In the genomic region with DNA sequence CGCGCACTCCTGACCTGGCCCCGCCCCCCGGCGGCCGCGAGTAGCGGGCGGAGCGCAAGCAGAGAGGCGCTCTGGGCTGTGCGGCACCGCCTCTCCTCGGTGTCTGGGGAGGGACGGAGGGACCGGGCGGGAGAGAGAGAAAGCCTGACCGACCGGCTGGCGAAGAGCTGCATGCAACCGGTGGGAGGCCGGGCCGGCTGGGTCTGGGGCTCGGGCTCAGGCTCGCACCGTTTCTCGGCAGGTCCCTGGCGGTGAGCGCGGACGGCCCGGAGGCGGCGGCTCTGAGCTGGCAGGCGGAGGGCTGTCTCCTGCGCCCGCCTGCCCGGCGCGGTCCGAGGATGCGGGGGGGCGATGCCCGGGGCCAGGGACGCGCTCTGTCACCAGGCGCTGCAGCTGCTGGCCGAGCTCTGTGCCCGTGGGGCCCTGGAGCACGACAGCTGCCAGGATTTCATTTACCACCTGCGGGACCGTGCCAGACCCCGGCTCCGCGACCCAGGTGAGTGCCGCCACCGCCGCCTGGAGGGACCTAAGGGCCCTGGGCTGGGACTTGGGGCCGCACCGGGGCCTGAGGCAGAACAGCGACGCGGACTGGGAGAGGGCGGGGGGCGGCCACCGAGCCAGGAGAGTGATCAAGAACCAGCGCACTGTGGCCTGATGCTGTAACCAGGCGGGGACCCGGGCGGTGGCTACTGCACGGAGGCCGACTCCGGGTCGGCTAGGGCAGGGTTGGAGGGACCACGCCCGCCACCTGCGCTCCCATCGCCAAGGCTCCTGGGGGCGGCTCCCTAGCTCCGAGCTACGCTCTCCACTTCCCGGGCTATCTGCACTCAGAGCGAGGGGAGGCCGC, we compare ENCODE assay signal across 9 cellular contexts. TPM values are rescaled to one million over a fixed set of nuclear protein-coding genes. Genes with fewer than 3 reads are reported as not detected.
A peak's percentile ranks its signal among the peaks of the same experiment; 100 is the strongest.
DNase-seq lines count a peak whose midpoint lies in the region; ATAC-seq and TF ChIP-seq lines count a peak whose summit lies in the region.
"Had no signal": no experiment of that assay in that cellular context is flagged by ENCODE, and none has a peak within 500 bp of the region (broad histone marks: within the 10 kb centered on the region; RNA-seq: fewer than 3 reads in every experiment).

A gene with protein sequence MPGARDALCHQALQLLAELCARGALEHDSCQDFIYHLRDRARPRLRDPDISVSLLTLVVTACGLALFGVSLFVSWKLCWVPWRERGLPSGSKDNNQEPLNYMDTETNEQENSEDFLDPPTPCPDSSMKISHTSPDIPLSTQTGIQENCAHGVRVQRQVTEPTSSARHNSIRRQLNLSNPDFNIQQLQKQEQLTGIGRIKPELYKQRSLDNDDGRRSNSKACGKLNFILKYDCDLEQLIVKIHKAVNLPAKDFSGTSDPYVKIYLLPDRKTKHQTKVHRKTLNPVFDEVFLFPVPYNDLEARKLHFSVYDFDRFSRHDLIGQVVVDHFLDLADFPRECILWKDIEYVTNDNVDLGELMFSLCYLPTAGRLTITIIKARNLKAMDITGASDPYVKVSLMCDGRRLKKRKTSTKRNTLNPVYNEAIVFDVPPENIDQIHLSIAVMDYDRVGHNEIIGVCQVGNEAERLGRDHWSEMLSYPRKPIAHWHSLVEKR (plus strand): TSS at position 69 of the 847 bp plus-strand sequence. CDS start 283 bp downstream, at position 352.

- no peak within 1 kb of the TSS for H3K9ac ChIP-seq in SK-N-SH
- H3K9ac ChIP-seq in endodermal cell (ENCODE audit: extremely low read depth, low read length, poor library complexity, severe bottlenecking) = no peak within 1 kb of the TSS

- POLR2A ChIA-PET in SK-N-SH (lab: Yijun Ruan, JAX) = no interaction called here

- H3K4me1 Mint-ChIP-seq in endodermal cell (peaks cover 15% of the 10 kb centered on the region), memory B cell (peaks cover 2% of the 10 kb centered on the region)

- H3K27ac ChIP-seq in SK-N-SH (ENCODE audit: low read depth in 2 of 2, low read length in 1 of 2) (peak within 1 kb of the TSS in 1 of 2 experiments; percentile 43; a peak in 1 of 4 replicates), endodermal cell (ENCODE audit: low read depth, low read length) (no peak within 1 kb of the TSS), temporal lobe (ENCODE audit: low read depth, low read length) (peak within 1 kb of the TSS; percentile 38)
- H3K27ac ChIP-seq: SK-N-MC had no signal

- 6% methylated on average over 11 of the region's 84 CpGs for WGBS in SK-N-SH (ENCODE audit: low lambda C conversion rate)
- 0% methylated on average over 44 to 84 of the region's 84 CpGs for WGBS in endodermal cell (ENCODE audit: insufficient coverage in 1 of 2, insufficient read length in 1 of 2), 2 experiments

- peak; percentile 63 for ATAC-seq in memory B cell (ENCODE audit: low read depth)
- no peak for ATAC-seq in HG03280 (IDR thresholded peaks at IDR 0.05; ENCODE audit: unreplicated experiment)
- no peak for ATAC-seq in HG02763 (IDR thresholded peaks at IDR 0.05; ENCODE audit: unreplicated experiment)

- H3K4me1 ChIP-seq in SK-N-SH (ENCODE audit: control insufficient read depth in 1 of 2, insufficient read depth in 2 of 2, low read depth in 1 of 2, low read length in 1 of 2) (peaks cover 0 to 7% of the 10 kb centered on the region in 2 experiments; a peak in 1 of 4 replicates), endodermal cell (ENCODE audit: control insufficient read depth, insufficient read depth, low read length) (peaks cover 6% of the 10 kb centered on the region)

- no peaks in the 10 kb centered on the region for H3K79me2 ChIP-seq in SK-N-SH (ENCODE audit: insufficient read depth)

- H3K9me3 ChIP-seq in SK-N-SH (no peaks in the 10 kb centered on the region), endodermal cell (ENCODE audit: control insufficient read depth, low read length) (no peaks in the 10 kb centered on the region)

- CTCF ChIA-PET in SK-N-SH (lab: Yijun Ruan, JAX) = interaction anchor here (0.7 to 1.5 kb wide), 6 partner anchors 9 to 413 kb away, joined by 3 to 6 read pairs (median 3); no protein-coding TSS in a partner anchor

- H3K27me3 Mint-ChIP-seq in endodermal cell (ENCODE audit: insufficient read depth) (peaks cover 76% of the 10 kb centered on the region), memory B cell (peaks cover 20% of the 10 kb centered on the region)

- TF ChIP-seq EP300 in SK-N-SH (IDR thresholded peaks at IDR 0.05; ENCODE audit: borderline replicate concordance in 1 of 2, low read depth in 1 of 2, low read length in 1 of 2) = no peak

- no peak within 1 kb of the TSS for H2AFZ ChIP-seq in SK-N-SH (ENCODE audit: low read depth)

- peak within 1 kb of the TSS; percentile 63 for H3K4me3 Mint-ChIP-seq in endodermal cell
- H3K4me3 Mint-ChIP-seq in memory B cell = peak within 1 kb of the TSS; percentile 53

- no peaks in the 10 kb centered on the region for H3K9me2 ChIP-seq in SK-N-SH

- H3K27ac Mint-ChIP-seq in endodermal cell (no peak within 1 kb of the TSS), memory B cell (no peak within 1 kb of the TSS)

- TF ChIP-seq CTCF in GM06990 (IDR thresholded peaks at IDR 0.05; ENCODE audit: insufficient read depth, low read length, poor library complexity, severe bottlenecking) = no peak
- TF ChIP-seq CTCF in HFF-Myc (IDR thresholded peaks at IDR 0.05; ENCODE audit: low read depth, low read length, missing control alignments) = no peak
- TF ChIP-seq CTCF in SK-N-SH (IDR thresholded peaks at IDR 0.05) = no peak
- TF ChIP-seq CTCF in endodermal cell (conservative IDR thresholded peaks at IDR 0.05) = peak; percentile 45

- H3K4me3 ChIP-seq in GM06990 (replicated peaks; ENCODE audit: low read depth, low read length) (peak within 1 kb of the TSS; percentile 49), HFF-Myc (replicated peaks; ENCODE audit: low read depth, low read length) (peak within 1 kb of the TSS; percentile 23; the same call in 1 of the 2 replicates), SK-N-SH (ENCODE audit: low read depth in 2 of 2, low read length in 1 of 2) (peak within 1 kb of the TSS; percentile 48), endodermal cell (ENCODE audit: low read length) (peak within 1 kb of the TSS; percentile 81)
- H3K4me3 ChIP-seq: SK-N-MC had no signal

- DNase-seq in GM06990 (ENCODE audit: extremely low read depth, insufficient read length) = peak; percentile 23
- no peak for DNase-seq in HFF-Myc (ENCODE audit: extremely low read depth, low read depth)
- DNase-seq in SK-N-SH = peak; percentile 85
- peak; percentile 93 for DNase-seq in endodermal cell
- DNase-seq in memory B cell (ENCODE audit: low spot score in 2 of 2) = peak in 1 of 2 donors; percentile 11

- H4K20me1 ChIP-seq in SK-N-SH (ENCODE audit: insufficient read depth) = no peaks in the 10 kb centered on the region

- no peaks in the 10 kb centered on the region for H3K36me3 ChIP-seq in GM06990 (ENCODE audit: control insufficient read depth, insufficient read depth, low read length)
- H3K36me3 ChIP-seq in SK-N-SH (replicated peaks in 1 of 2; ENCODE audit: control insufficient read depth in 1 of 2, insufficient read depth in 2 of 2, low read length in 1 of 2) = no peaks in the 10 kb centered on the region
- H3K36me3 ChIP-seq in endodermal cell (ENCODE audit: control insufficient read depth, insufficient read depth, low read length) = no peaks in the 10 kb centered on the region

- peak within 1 kb of the TSS; percentile 76 for H3K4me2 ChIP-seq in SK-N-SH

- H3K27me3 ChIP-seq in GM06990 (replicated peaks; ENCODE audit: control insufficient read depth, insufficient read depth, low read length) (peaks cover 6% of the 10 kb centered on the region), SK-N-SH (ENCODE audit: insufficient read depth) (peaks cover 5% of the 10 kb centered on the region; the same call in 1 of the 2 replicates), endodermal cell (ENCODE audit: control insufficient read depth, insufficient read depth, low read length, poor library complexity, severe bottlenecking) (peaks cover 83% of the 10 kb centered on the region)

- H3K36me3 Mint-ChIP-seq in endodermal cell (ENCODE audit: low read depth) (no peaks in the 10 kb centered on the region), memory B cell (no peaks in the 10 kb centered on the region)

- peaks cover 5% of the 10 kb centered on the region for H3K9me3 Mint-ChIP-seq in endodermal cell
- peaks cover 3% of the 10 kb centered on the region for H3K9me3 Mint-ChIP-seq in memory B cell

- no peaks in the 10 kb centered on the region for H3F3A ChIP-seq in SK-N-SH (replicated peaks; ENCODE audit: insufficient read depth)

- no peak for TF ChIP-seq RAD21 in SK-N-SH (IDR thresholded peaks at IDR 0.05; ENCODE audit: low read length)

TF ChIP-seq in SK-N-SH, 30 proteins besides CTCF, POLR2A, EP300 and RAD21:
- no peak for TF ChIP-seq JUND (IDR thresholded peaks at IDR 0.05)
- TF ChIP-seq MXI1 (IDR thresholded peaks at IDR 0.05; ENCODE audit: low read depth, low read length) = peak; percentile 51
TF ChIP-seq in SK-N-SH: peak in this region for 1.

RNA-seq across cellular contexts. Expression of the gene that starts here (rescaled TPM):
- 0.10 and 0.60 TPM in 2 replicates for polyA plus RNA-seq in SK-N-SH (2012; rRNA removed)
- 0.30 and 0.59 TPM in 2 replicates for polyA plus RNA-seq in SK-N-SH (2012; cell fraction: cytosol; rRNA removed)
- polyA plus RNA-seq in SK-N-SH (2012; cell fraction: nucleus; rRNA removed) = 0.21 and 0.25 TPM in 2 replicates
- 1 to 10 TPM in 1 of 2 donors, under 1 TPM in 1; 0.81 to 2.2 TPM for total RNA-seq in endodermal cell
- 0.82 TPM for polyA plus RNA-seq in endodermal cell (2013, experiment 1 of 2)
- 0.79 TPM for polyA plus RNA-seq in endodermal cell (2013, experiment 2 of 2)
- total RNA-seq in temporal lobe = 6.1 TPM

Comparison
In these comparisons a context has a peak if more than half of its experiments do, and no peak if none do; other contexts are left out.
1. Peak in DNase-seq, H3K4me3 ChIP-seq and H3K4me2 ChIP-seq in SK-N-SH; RNA of the gene not detected or under 1 TPM.
2. H3K4me3 ChIP-seq: peak in every context shown above with its lines; median percentile 81 in endodermal cell; 49 in GM06990; 48 in SK-N-SH; 23 in HFF-Myc.